In the genomic region with DNA sequence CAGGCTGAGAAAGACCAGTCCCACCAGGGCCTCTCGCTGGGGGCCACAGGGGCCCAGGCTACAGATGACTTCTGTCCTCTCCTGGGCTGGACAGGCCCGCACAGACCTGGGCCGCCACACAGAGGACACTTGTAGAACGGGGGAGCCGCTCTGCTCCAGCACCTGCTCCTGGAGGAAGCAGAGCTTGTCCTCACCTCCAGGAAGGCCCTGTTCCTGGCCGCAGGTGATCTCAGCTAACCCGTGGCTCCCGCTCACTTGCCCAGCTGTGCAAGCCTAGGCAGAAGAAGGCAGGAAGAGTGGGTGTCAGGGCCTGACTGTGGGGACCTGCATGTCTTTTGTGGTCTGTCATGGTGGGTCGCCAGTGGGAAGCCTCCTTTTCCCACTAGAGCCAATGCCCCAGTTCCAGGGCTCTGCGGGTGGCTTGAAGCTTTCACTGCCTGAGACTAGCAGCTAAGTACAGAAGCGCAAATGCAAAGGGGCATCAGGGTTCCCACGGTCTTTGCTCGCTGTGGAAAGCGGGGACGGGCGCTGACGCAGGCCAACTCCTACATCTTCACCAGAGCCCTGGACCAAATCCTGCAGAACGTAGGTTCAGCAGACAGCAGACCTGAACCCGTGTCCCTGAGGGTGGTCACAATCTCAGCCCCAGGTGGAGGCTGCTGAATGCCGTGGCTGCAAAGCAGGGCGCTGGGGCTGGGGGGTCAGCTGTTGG, we compare ENCODE assay signal across 1 cellular context.
TF ChIP-seq lines count a peak whose summit lies in the region.

No MANE protein-coding gene starts in this region.

TF ChIP-seq in HCT116, 20 proteins besides CTCF, POLR2A, EP300 and RAD21 (continued from another document):
- TF ChIP-seq ZBTB33 (IDR thresholded peaks at IDR 0.05; ENCODE audit: extremely low read depth, insufficient replicate concordance, low read length) (no peak), CBX3 (IDR thresholded peaks at IDR 0.05; ENCODE audit: low read depth) (no peak), ATF3 (IDR thresholded peaks at IDR 0.05) (no peak), ZFX (IDR thresholded peaks at IDR 0.05) (no peak), EZH2 (IDR thresholded peaks at IDR 0.05) (no peak), SIN3A (IDR thresholded peaks at IDR 0.05; ENCODE audit: low read depth) (no peak), EZH2phosphoT487 (IDR thresholded peaks at IDR 0.05; ENCODE audit: borderline replicate concordance) (no peak)
